1 cellular context compared by ENCODE assay signal in genomic region chr1:15304708-15305326, GRCh38.
TF ChIP-seq lines count a peak whose summit lies in the region.

No MANE protein-coding gene starts in this region.

TF ChIP-seq in HepG2, 621 proteins besides CTCF, POLR2A, EP300 and RAD21 (continued from another document and continues in another):
- TF ChIP-seq ZNF770 (CRISPR knock-in tag; IDR thresholded peaks at IDR 0.05) = no peak
- no peak for TF ChIP-seq AHDC1 (CRISPR knock-in tag; IDR thresholded peaks at IDR 0.05; ENCODE audit: borderline replicate concordance)
- TF ChIP-seq SMC3 (IDR thresholded peaks at IDR 0.05; ENCODE audit: low read length) = peak; percentile 90
- TF ChIP-seq RARG (CRISPR knock-in tag; IDR thresholded peaks at IDR 0.05; ENCODE audit: low read depth) = no peak
- TF ChIP-seq MLXIP (CRISPR knock-in tag; IDR thresholded peaks at IDR 0.05; ENCODE audit: borderline replicate concordance) = no peak
- no peak for TF ChIP-seq ZNF747 (CRISPR knock-in tag; IDR thresholded peaks at IDR 0.05; ENCODE audit: borderline replicate concordance)
- peak; percentile 8 for TF ChIP-seq YY1 (IDR thresholded peaks at IDR 0.05; ENCODE audit: insufficient read depth, insufficient replicate concordance, low read depth, low read length)
- no peak for TF ChIP-seq MATR3 (CRISPR knock-in tag; IDR thresholded peaks at IDR 0.05)
- TF ChIP-seq MED1 (CRISPR knock-in tag; IDR thresholded peaks at IDR 0.05) = no peak
- no peak for TF ChIP-seq SOX5 (CRISPR knock-in tag; IDR thresholded peaks at IDR 0.05; ENCODE audit: borderline replicate concordance)
- TF ChIP-seq PHF5A (CRISPR knock-in tag; IDR thresholded peaks at IDR 0.05; ENCODE audit: low read depth, unreplicated experiment) = no peak
- TF ChIP-seq FOXK1 (CRISPR knock-in tag; IDR thresholded peaks at IDR 0.05; ENCODE audit: borderline replicate concordance, low read depth) = no peak
- no peak for TF ChIP-seq HMG20B (CRISPR knock-in tag; conservative IDR thresholded peaks at IDR 0.05)
- TF ChIP-seq TFE3 (CRISPR knock-in tag; IDR thresholded peaks at IDR 0.05) = no peak
- TF ChIP-seq KMT2B (CRISPR knock-in tag; IDR thresholded peaks at IDR 0.05) = no peak
- TF ChIP-seq ZNF607 (CRISPR knock-in tag; IDR thresholded peaks at IDR 0.05; ENCODE audit: borderline replicate concordance) = no peak
- no peak for TF ChIP-seq SRSF4 (IDR thresholded peaks at IDR 0.05; ENCODE audit: low read depth, low read length, poor library complexity, severe bottlenecking)
- no peak for TF ChIP-seq ATM (IDR thresholded peaks at IDR 0.05; ENCODE audit: borderline replicate concordance)
- no peak for TF ChIP-seq ARID3A (IDR thresholded peaks at IDR 0.05; ENCODE audit: low read depth, low read length)
- TF ChIP-seq ZNF317 (CRISPR knock-in tag; IDR thresholded peaks at IDR 0.05) = no peak
- no peak for TF ChIP-seq KMT2A (CRISPR knock-in tag; IDR thresholded peaks at IDR 0.05)
- TF ChIP-seq HMGXB4 (CRISPR knock-in tag; IDR thresholded peaks at IDR 0.05; ENCODE audit: borderline replicate concordance in 1 of 2, low read depth in 1 of 2) = 0 out of 4 replicates have a peak, but pooled peaks of 1 of the 2 experiments have one; percentile 25
- peak; percentile 51 for TF ChIP-seq SALL1 (CRISPR knock-in tag; IDR thresholded peaks at IDR 0.05)
- no peak for TF ChIP-seq JDP2 (CRISPR knock-in tag; IDR thresholded peaks at IDR 0.05; ENCODE audit: borderline replicate concordance)
- TF ChIP-seq ZFY (CRISPR knock-in tag; IDR thresholded peaks at IDR 0.05) = no peak
- no peak for TF ChIP-seq IRF2 (CRISPR knock-in tag; IDR thresholded peaks at IDR 0.05)
- no peak for TF ChIP-seq RFX5 (IDR thresholded peaks at IDR 0.05; ENCODE audit: low read depth, low read length)
- TF ChIP-seq ZBED4 (CRISPR knock-in tag; IDR thresholded peaks at IDR 0.05; ENCODE audit: borderline replicate concordance) = no peak
- TF ChIP-seq MXD4 (CRISPR knock-in tag; IDR thresholded peaks at IDR 0.05) = no peak
- no peak for TF ChIP-seq ZSCAN25 (CRISPR knock-in tag; IDR thresholded peaks at IDR 0.05)
- TF ChIP-seq TFDP2 (CRISPR knock-in tag; IDR thresholded peaks at IDR 0.05) = no peak
- TF ChIP-seq TSC22D2 (CRISPR knock-in tag; IDR thresholded peaks at IDR 0.05; ENCODE audit: borderline replicate concordance) = no peak
- TF ChIP-seq SMAD1 (CRISPR knock-in tag; IDR thresholded peaks at IDR 0.05; ENCODE audit: borderline replicate concordance, low read depth) = no peak
- TF ChIP-seq ZNF740 (CRISPR knock-in tag; IDR thresholded peaks at IDR 0.05) = peak; percentile 47; the same call in 1 of the 2 replicates
